22 cellular contexts compared by ENCODE assay signal in genomic region chr2:10426726-10427567, GRCh38. TPM values are rescaled to one million over a fixed set of nuclear protein-coding genes. Genes with fewer than 3 reads are reported as not detected.
DNase-seq lines count a peak whose midpoint lies in the region; ATAC-seq, FAIRE-seq and TF ChIP-seq lines count a peak whose summit lies in the region.
"Had no signal": no experiment of that assay in that cellular context is flagged by ENCODE, and none has a peak within 500 bp of the region (broad histone marks: within the 10 kb centered on the region; RNA-seq: fewer than 3 reads in every experiment).

No MANE protein-coding gene starts in this region.

- no peaks in the 10 kb centered on the region for H3K27me3 Mint-ChIP-seq in MCF 10A (ENCODE audit: insufficient read depth, unreplicated experiment)
- H3K27me3 Mint-ChIP-seq: activated CD4-positive, alpha-beta T cell treated with anti-CD3 and anti-CD28 coated beads, Interleukin-2, amount 10 ng/mL, durations not matched to agents 24 days and 14 days had no signal

- no peak overlapping the region for H3K4me3 Mint-ChIP-seq in MCF 10A (ENCODE audit: unreplicated experiment)
- H3K4me3 Mint-ChIP-seq: activated CD4-positive, alpha-beta T cell treated with anti-CD3 and anti-CD28 coated beads, Interleukin-2, amount 10 ng/mL, durations not matched to agents 24 days and 14 days; natural killer cell had no signal

- H3K36me3 ChIP-seq in breast epithelium (no peaks in the 10 kb centered on the region), K562 (ENCODE audit: control insufficient read depth, insufficient read depth, low read length) (peaks cover 19% of the 10 kb centered on the region; the same call in 1 of the 3 replicates), vagina (peaks cover 0 to 8% of the 10 kb centered on the region in 2 donors)

- TF ChIP-seq EP300 in K562 (IDR thresholded peaks at IDR 0.05; ENCODE audit: low read length) = no peak

- no peak for FAIRE-seq in K562 (lab: Jason Lieb, UNC)
- FAIRE-seq: astrocyte had no signal

- intact Hi-C loops in MCF 10A (cut with micrococcal nuclease) (no loop called here), breast epithelium (cut with DNase I; ENCODE audit: low total_unique reads) (no loop called here), K562 (cut with micrococcal nuclease) (no loop called here), vagina (cut with DNase I) (no loop called here)

- no peak for TF ChIP-seq CTCF in MCF 10A (IDR thresholded peaks at IDR 0.05; ENCODE audit: unreplicated experiment)
- no peak for TF ChIP-seq CTCF in breast epithelium (IDR thresholded peaks at IDR 0.05)
- no peak for TF ChIP-seq CTCF in K562 (IDR thresholded peaks at IDR 0.05 in 2 of 3, conservative IDR thresholded peaks at IDR 0.05 in 1 of 3; ENCODE audit: insufficient read depth in 2 of 3, low read depth in 1 of 3, low read length in 3 of 3)
- no peak for TF ChIP-seq CTCF in vagina (IDR thresholded peaks at IDR 0.05)

- in situ Hi-C loops in K562 (cut with MboI) = no loop called here

- no peak overlapping the region for H3K27ac Mint-ChIP-seq in MCF 10A (ENCODE audit: low read depth, unreplicated experiment)
- H3K27ac Mint-ChIP-seq: activated CD4-positive, alpha-beta T cell treated with anti-CD3 and anti-CD28 coated beads, Interleukin-2, amount 10 ng/mL, durations not matched to agents 24 days and 14 days; natural killer cell had no signal

- no peak for TF ChIP-seq POLR2A in breast epithelium (IDR thresholded peaks at IDR 0.05)
- TF ChIP-seq POLR2A in K562 (conservative IDR thresholded peaks at IDR 0.05) = no peak
- TF ChIP-seq POLR2A in vagina (IDR thresholded peaks at IDR 0.05) = no peak

- H3K4me1 ChIP-seq in breast epithelium (no peaks in the 10 kb centered on the region), K562 (replicated peaks in 1 of 2; ENCODE audit: control insufficient read depth in 2 of 2, insufficient read depth in 2 of 2, low read length in 2 of 2) (peaks cover 0 to 11% of the 10 kb centered on the region in 2 experiments; a peak in 3 of 5 replicates), vagina (peaks cover 11% of the 10 kb centered on the region)

- H3K79me2 ChIP-seq in K562 (ENCODE audit: control insufficient read depth, insufficient read depth, low read length) = no peaks in the 10 kb centered on the region

- CTCF ChIA-PET in MCF 10A (lab: Yijun Ruan, JAX) = interaction anchor here (0.6 to 3.6 kb wide), 4 partner anchors 8 to 354 kb away, joined by 3 to 19 read pairs (median 10); no protein-coding TSS in a partner anchor
- CTCF ChIA-PET in K562 (lab: Yijun Ruan, JAX; ENCODE audit: low intra/inter-chr PET ratio) = no interaction called here

- no peaks in the 10 kb centered on the region for H3K9me3 Mint-ChIP-seq in MCF 10A (ENCODE audit: unreplicated experiment)
- H3K9me3 Mint-ChIP-seq: activated CD4-positive, alpha-beta T cell treated with anti-CD3 and anti-CD28 coated beads, Interleukin-2, amount 10 ng/mL, durations not matched to agents 24 days and 14 days; natural killer cell had no signal

- BruUV-seq in MCF 10A (replicated peaks; lab: Mats Ljungman, UMichigan) (TSS peak; percentile 92), K562 (replicated peaks; lab: Mats Ljungman, UMichigan) (TSS peak; percentile 67)

- no peak for ATAC-seq in K562
- no peak for ATAC-seq in HG03135 (IDR thresholded peaks at IDR 0.05; ENCODE audit: unreplicated experiment)
- no peak for ATAC-seq in esophagus mucosa
- ATAC-seq: left lobe of liver, natural killer cell had no signal

- 0 out of 2 replicates have a peak, but pooled peaks cover 3% of the 10 kb centered on the region for H4K20me1 ChIP-seq in K562 (replicated peaks; ENCODE audit: control insufficient read depth, insufficient read depth, low read length)

- H3K4me1 Mint-ChIP-seq in MCF 10A (ENCODE audit: insufficient read depth, unreplicated experiment) = no peaks in the 10 kb centered on the region

- H3K9ac ChIP-seq in K562 (ENCODE audit: insufficient read depth in 1 of 2, low read depth in 2 of 2, low read length in 2 of 2) = no peak overlapping the region

- 88% methylated on average over 34 of the region's 39 CpGs for WGBS in K562 (ENCODE audit: insufficient coverage, low coverage, missing lambda C conversion rate)

- H3K27me3 ChIP-seq in breast epithelium (peaks cover 0 to 4% of the 10 kb centered on the region in 2 donors), K562 (ENCODE audit: control insufficient read depth in 2 of 2, insufficient read depth in 2 of 2, low read length in 2 of 2) (no peaks in the 10 kb centered on the region), vagina (no peaks in the 10 kb centered on the region)
- H3K27me3 ChIP-seq: upper lobe of left lung had no signal

- H3K27ac ChIP-seq in breast epithelium = no peak overlapping the region
- H3K27ac ChIP-seq in K562 (ENCODE audit: extremely low read depth, low read depth, low read length) = no peak overlapping the region
- peak overlapping the region; percentile 31 for H3K27ac ChIP-seq in vagina
- H3K27ac ChIP-seq: dorsolateral prefrontal cortex, upper lobe of left lung had no signal

- H3K4me2 ChIP-seq in K562 (ENCODE audit: insufficient read depth, low read length) = no peak overlapping the region

- TF ChIP-seq RAD21 in K562 (CRISPR knock-in tag; conservative IDR thresholded peaks at IDR 0.05 in 1 of 2, IDR thresholded peaks at IDR 0.05 in 1 of 2) = no peak

- POLR2A ChIA-PET in MCF 10A (lab: Yijun Ruan, JAX) = no interaction called here
- POLR2A ChIA-PET in K562 (lab: Yijun Ruan, JAX) = interaction anchor here (0.8 to 1.7 kb wide), 5 partner anchors 8 to 304 kb away, joined by 3 to 7 read pairs (median 4); partner anchors contain the start of gene RRM2

- no peaks in the 10 kb centered on the region for H3K9me1 ChIP-seq in K562 (ENCODE audit: control insufficient read depth, insufficient read depth, low read length)

- H3K36me3 Mint-ChIP-seq in MCF 10A (ENCODE audit: insufficient read depth, unreplicated experiment) = peaks cover 25% of the 10 kb centered on the region
- H3K36me3 Mint-ChIP-seq: natural killer cell had no signal

- H3K9me3 ChIP-seq in breast epithelium = no peaks in the 10 kb centered on the region
- no peaks in the 10 kb centered on the region for H3K9me3 ChIP-seq in K562 (replicated peaks; ENCODE audit: control insufficient read depth, insufficient read depth, low read depth, low read length)
- no peaks in the 10 kb centered on the region for H3K9me3 ChIP-seq in vagina
- H3K9me3 ChIP-seq: upper lobe of left lung had no signal

- DNase-seq in MCF 10A (ENCODE audit: unreplicated experiment) = no peak
- DNase-seq in breast epithelium (ENCODE audit: low spot score in 2 of 2) = no peak
- DNase-seq in K562 (ENCODE audit: extremely low read depth in 1 of 4, low spot score in 3 of 4) = no peak
- peak; percentile 92 for DNase-seq in left kidney (ENCODE audit: low read depth, low spot score)
- no peak for DNase-seq in vagina (ENCODE audit: extremely low spot score in 2 of 2)
- no peak for DNase-seq in NCI-H226
- DNase-seq: 8988T; activated CD4-positive, alpha-beta T cell treated with anti-CD3 and anti-CD28 coated beads, Interleukin-2, amount 10 ng/mL, durations not matched to agents 24 days and 14 days; activated naive CD4-positive, alpha-beta T cell treated with anti-CD3 and anti-CD28 coated beads, Interleukin-2, amount 50 U/mL, for 16 hours; AML-193; DMS79; dorsolateral prefrontal cortex; natural killer cell; NCI-H1436 treated with DMSO at 0.1 percent for 48 hours; NCI-H2107; NCI-H510A treated with DMSO at 0.1 percent for 48 hours; NK-92 treated with Interleukin-12 subunit alpha and Interleukin-12 subunit beta, amount 100 ng/mL, for 24 hours had no signal

- no peak overlapping the region for H2AFZ ChIP-seq in K562 (ENCODE audit: low read depth, low read length)

- no peak overlapping the region for H3K4me3 ChIP-seq in breast epithelium
- H3K4me3 ChIP-seq in K562 = no peak overlapping the region
- H3K4me3 ChIP-seq in vagina = no peak overlapping the region
- H3K4me3 ChIP-seq: dorsolateral prefrontal cortex, upper lobe of left lung had no signal

TF ChIP-seq in K562, 482 proteins besides CTCF, POLR2A, EP300 and RAD21:
- no peak for TF ChIP-seq ZNF124 (CRISPR knock-in tag; IDR thresholded peaks at IDR 0.05)
- TF ChIP-seq POLR2G (IDR thresholded peaks at IDR 0.05; ENCODE audit: low read depth, low read length) = peak; percentile 59
- TF ChIP-seq RBM22 (IDR thresholded peaks at IDR 0.05; ENCODE audit: low read depth, low read length, poor library complexity, severe bottlenecking) = peak; percentile 81
TF ChIP-seq in K562: peak in this region for 2.

RNA-seq across cellular contexts. Expression of gene ODC1, which starts 21.2 kb away (rescaled TPM):
- total RNA-seq in MCF 10A (2022) (321 and 341 TPM in 2 replicates), breast epithelium (10 to 100 TPM; 39.8 to 68.8 (median 60.3) TPM), K562 (2014; rRNA removed) (392 and 447 TPM in 2 replicates), K562 (2014; rRNA removed; fragmentation: Illumina TruSeq; extraction: Trizol) (525 and 551 TPM in 2 replicates), K562 (2015; rRNA removed; fragmentation: Illumina TruSeq; extraction: Trizol) (512 and 539 TPM in 2 replicates), K562 (2021) (379 and 398 TPM in 2 replicates), vagina (34.9 TPM), esophagus mucosa (21.6 TPM)
- total RNA-seq in K562 (2011; cell fraction: chromatin; rRNA removed; ENCODE audit: low replicate concordance) = 99.9 and 124 TPM in 2 replicates
- total RNA-seq in K562 (2011; cell fraction: nucleolus; rRNA removed) = 80.3 and 83.7 TPM in 2 replicates
- 115 and 142 TPM in 2 replicates for total RNA-seq in K562 (2011; cell fraction: nucleoplasm; rRNA removed)
- polyA plus RNA-seq in K562 (2011; rRNA removed) (368 and 563 TPM in 2 replicates), K562 (2014; fragmentation: Illumina TruSeq; extraction: Trizol) (473 and 553 TPM in 2 replicates), K562 (2014; fragmentation: Nextera tagmentation; extraction: Ambion mirVana) (100 to 1,000 TPM; 142 to 169 TPM), K562 (2014; rRNA removed) (457 and 488 TPM in 2 replicates)
- 282 and 395 TPM in 2 replicates for polyA plus RNA-seq in K562 (2011; cell fraction: cytosol; rRNA removed)
- 190 and 232 TPM in 2 replicates for polyA plus RNA-seq in K562 (2011; cell fraction: nucleus; rRNA removed)
- polyA plus RNA-seq in K562 (2012) = 213 and 358 TPM in 2 replicates
- 600 and 763 TPM in 2 replicates for polyA minus RNA-seq in K562 (2011; rRNA and poly(A)+ RNA removed)
- 138 and 222 TPM in 2 replicates for polyA minus RNA-seq in K562 (2011; cell fraction: cytosol; rRNA and poly(A)+ RNA removed)
- polyA minus RNA-seq in K562 (2011; cell fraction: nucleus; rRNA and poly(A)+ RNA removed) = 41.1 and 78.2 TPM in 2 replicates
